8 cellular contexts compared by ENCODE assay signal in genomic region chr6:30748301-30748769, GRCh38. TPM values are rescaled to one million over a fixed set of nuclear protein-coding genes. Genes with fewer than 3 reads are reported as not detected.
A peak's percentile ranks its signal among the peaks of the same experiment; 100 is the strongest.
DNase-seq lines count a peak whose midpoint lies in the region; ATAC-seq, FAIRE-seq and TF ChIP-seq lines count a peak whose summit lies in the region.
"Had no signal": no experiment of that assay in that cellular context is flagged by ENCODE, and none has a peak within 500 bp of the region (broad histone marks: within the 10 kb centered on the region; RNA-seq: fewer than 3 reads in every experiment).

No MANE protein-coding gene starts in this region.

- POLR2A ChIA-PET in HEK293 (lab: Yijun Ruan, JAX): interaction anchor here (0.6 kb wide), 3 partner anchors 14 to 130 kb away, joined by 3 read pairs; no protein-coding TSS in a partner anchor

- no peaks in the 10 kb centered on the region for H3K36me3 ChIP-seq in HEK293 (ENCODE audit: control insufficient read depth in 2 of 2, insufficient read depth in 1 of 2, low read length in 2 of 2)

- H3K4me1 ChIP-seq in HEK293 (ENCODE audit: control insufficient read depth, insufficient read depth, low read length) (peaks cover 19% of the 10 kb centered on the region), foreskin keratinocyte (peaks cover 49% of the 10 kb centered on the region)

- no peak for FAIRE-seq in GM19239 (lab: Jason Lieb, UNC)

- no peaks in the 10 kb centered on the region for H3K9me3 ChIP-seq in HEK293 (ENCODE audit: control insufficient read depth, insufficient read depth, low read depth, low read length)

- no peak overlapping the region for H3K27ac ChIP-seq in HEK293 (ENCODE audit: extremely low read depth, low read depth, low read length)
- H3K27ac ChIP-seq in foreskin keratinocyte: peak overlapping the region; percentile 99
- peak overlapping the region in 18 of 21 experiments; percentile 31 to 96 (median 82) for H3K27ac ChIP-seq in skin epidermis

- DNase-seq in SW480 (ENCODE audit: low spot score) (peak; percentile 88), foreskin keratinocyte (peak; percentile 92 to 93), SW 1271 (lab: John Stamatoyannopoulos, UW) (no peak), GM19239 (ENCODE audit: insufficient read length, low spot score) (no peak)
- DNase-seq in stimulated activated naive CD4-positive, alpha-beta T cell (lab: John Stamatoyannopoulos, UW): no peak
- DNase-seq: T-helper 2 cell had no signal

- ATAC-seq in foreskin keratinocyte: no peak

- TF ChIP-seq CTCF in HEK293 (tag by site-specific recombination; IDR thresholded peaks at IDR 0.05) (no peak), foreskin keratinocyte (conservative IDR thresholded peaks at IDR 0.05) (no peak)

- H3K4me3 ChIP-seq in HEK293 (ENCODE audit: low read depth, low read length) (no peak overlapping the region), skin epidermis (no peak overlapping the region)

- H3K27me3 ChIP-seq in foreskin keratinocyte: no peaks in the 10 kb centered on the region

- CTCF ChIA-PET in HEK293 (lab: Yijun Ruan, JAX): interaction anchor here (0.9 kb wide), 1 partner anchor 332 kb away, joined by 3 read pairs; no protein-coding TSS in a partner anchor

TF ChIP-seq in HEK293, 187 proteins besides CTCF, POLR2A, EP300 and RAD21:
- TF ChIP-seq ZBTB8A (tag by site-specific recombination; IDR thresholded peaks at IDR 0.05): no peak
- TF ChIP-seq EGR2 (tag by site-specific recombination; IDR thresholded peaks at IDR 0.05; ENCODE audit: low read depth): peak; percentile 79; the same call in 1 of the 2 replicates
- no peak for TF ChIP-seq PATZ1 (tag by site-specific recombination; IDR thresholded peaks at IDR 0.05)
- TF ChIP-seq ZNF621 (tag by site-specific recombination; IDR thresholded peaks at IDR 0.05): no peak
- TF ChIP-seq ZNF837 (tag by site-specific recombination; IDR thresholded peaks at IDR 0.05): no peak
- no peak for TF ChIP-seq ZNF777 (tag by site-specific recombination; IDR thresholded peaks at IDR 0.05; ENCODE audit: borderline replicate concordance)
- no peak for TF ChIP-seq ZNF423 (tag by site-specific recombination; IDR thresholded peaks at IDR 0.05)
- TF ChIP-seq ZFP3 (tag by site-specific recombination; IDR thresholded peaks at IDR 0.05; ENCODE audit: low read depth): no peak
- TF ChIP-seq ZFHX2 (tag by site-specific recombination; conservative IDR thresholded peaks at IDR 0.05): peak; percentile 92
- TF ChIP-seq ZBTB7A (tag by site-specific recombination; IDR thresholded peaks at IDR 0.05; ENCODE audit: low read depth): no peak
- TF ChIP-seq ZNF26 (tag by site-specific recombination; IDR thresholded peaks at IDR 0.05): peak; percentile 56; the same call in 1 of the 2 replicates
- TF ChIP-seq ZNF114 (tag by site-specific recombination; IDR thresholded peaks at IDR 0.05): no peak
- TF ChIP-seq ZBTB11 (tag by site-specific recombination; conservative IDR thresholded peaks at IDR 0.05; ENCODE audit: low read depth): no peak
- TF ChIP-seq ZNF677 (tag by site-specific recombination; IDR thresholded peaks at IDR 0.05): no peak
- TF ChIP-seq ZNF76 (tag by site-specific recombination; IDR thresholded peaks at IDR 0.05; ENCODE audit: borderline replicate concordance, low read depth): no peak
- no peak for TF ChIP-seq ZNF426 (tag by site-specific recombination; IDR thresholded peaks at IDR 0.05)
- no peak for TF ChIP-seq ZNF585B (tag by site-specific recombination; IDR thresholded peaks at IDR 0.05)
- no peak for TF ChIP-seq ZNF530 (tag by site-specific recombination; IDR thresholded peaks at IDR 0.05; ENCODE audit: low read depth)
- TF ChIP-seq ZNF639 (tag by site-specific recombination; IDR thresholded peaks at IDR 0.05): no peak
- TF ChIP-seq ZNF184 (tag by site-specific recombination; IDR thresholded peaks at IDR 0.05): no peak
- no peak for TF ChIP-seq ZNF600 (tag by site-specific recombination; IDR thresholded peaks at IDR 0.05)
- TF ChIP-seq BCL11B (tag by site-specific recombination; IDR thresholded peaks at IDR 0.05; ENCODE audit: low read depth): no peak

RNA-seq across cellular contexts. Expression of gene IER3, which starts 4.0 kb away (rescaled TPM):
- total RNA-seq in foreskin keratinocyte: 279 and 373 TPM in 2 replicates
- polyA plus RNA-seq in foreskin keratinocyte: 343 and 439 TPM in 2 replicates

RNA-seq across cellular contexts. Expression of gene FLOT1, which starts 5.8 kb away (rescaled TPM):
- total RNA-seq in foreskin keratinocyte: 50.0 and 62.6 TPM in 2 replicates
- 57.4 and 72.2 TPM in 2 replicates for polyA plus RNA-seq in foreskin keratinocyte

RNA-seq across cellular contexts. Expression of gene TUBB, which starts 28.2 kb away (rescaled TPM):
- total RNA-seq in foreskin keratinocyte: 1,201 and 1,290 TPM in 2 replicates
- polyA plus RNA-seq in foreskin keratinocyte: 1,224 and 1,454 TPM in 2 replicates

RNA-seq across cellular contexts. Expression of gene MDC1, which starts 31.3 kb away (rescaled TPM):
- total RNA-seq in foreskin keratinocyte: 24.8 and 27.4 TPM in 2 replicates
- polyA plus RNA-seq in foreskin keratinocyte: 13.9 and 15.8 TPM in 2 replicates

RNA-seq across cellular contexts. Expression of gene NRM, which starts 57.6 kb away (rescaled TPM):
- 24.5 and 26.3 TPM in 2 replicates for total RNA-seq in foreskin keratinocyte
- 41.6 and 45.7 TPM in 2 replicates for polyA plus RNA-seq in foreskin keratinocyte

Comparison
In these comparisons a context has a peak if more than half of its experiments do, and no peak if none do; other contexts are left out.
1. DNase-seq: peak in SW480 (single experiment) and foreskin keratinocyte (2 of 2); none in SW 1271 (0 of 2), GM19239 (single experiment) and stimulated activated naive CD4-positive, alpha-beta T cell (0 of 6).